Comparison of ENCODE assay signal across 10 cellular contexts in genomic region chr1:203672354-203672753, GRCh38. TPM values are rescaled to one million over a fixed set of nuclear protein-coding genes. Genes with fewer than 3 reads are reported as not detected.
DNase-seq lines count a peak whose midpoint lies in the region; ATAC-seq and TF ChIP-seq lines count a peak whose summit lies in the region.
"Had no signal": no experiment of that assay in that cellular context is flagged by ENCODE, and none has a peak within 500 bp of the region (broad histone marks: within the 10 kb centered on the region; RNA-seq: fewer than 3 reads in every experiment).

No MANE protein-coding gene starts in this region.

- ATAC-seq in GM18511 (IDR thresholded peaks at IDR 0.05; ENCODE audit: unreplicated experiment) = no peak
- ATAC-seq: HCT116 had no signal

- H3K9ac ChIP-seq in mucosa of stomach (ENCODE audit: low read length) = peak overlapping the region; percentile 25

- peak overlapping the region in 57 of 59 donors; percentile 18 to 93 (median 82) for H3K27ac ChIP-seq in dorsolateral prefrontal cortex
- H3K27ac ChIP-seq in urinary bladder (ENCODE audit: low read depth) = peak overlapping the region; percentile 26

- WGBS in urinary bladder = 18% methylated on average over 11 of the region's 11 CpGs

- peak; percentile 42 for DNase-seq in activated gamma-delta T cell (lab: John Stamatoyannopoulos, UW)
- DNase-seq in activated gamma-delta T cell treated with Interleukin-2 at 50 U/mL for 16 hours = no peak
- DNase-seq in dorsolateral prefrontal cortex = peak; percentile 35 to 78 (median 56)
- DNase-seq in HuH-7 (ENCODE audit: low spot score) = no peak
- no peak for DNase-seq in islet precursor cell
- DNase-seq: NCI-H2171 had no signal

- H3K36me3 ChIP-seq in mucosa of stomach (ENCODE audit: control insufficient read depth, insufficient read depth, low read length) (no peaks in the 10 kb centered on the region), urinary bladder (ENCODE audit: insufficient read depth) (no peaks in the 10 kb centered on the region)

- H3K4me1 ChIP-seq in mucosa of stomach (ENCODE audit: control insufficient read depth, insufficient read depth, low read length) = peaks cover 69% of the 10 kb centered on the region
- H3K4me1 ChIP-seq in urinary bladder (ENCODE audit: insufficient read depth) = peaks cover 2% of the 10 kb centered on the region

- H3K4me3 ChIP-seq in dorsolateral prefrontal cortex = peak overlapping the region in 6 of 59 donors; percentile 1 to 10 (median 4)
- no peak overlapping the region for H3K4me3 ChIP-seq in mucosa of stomach (ENCODE audit: low read length)
- H3K4me3 ChIP-seq in urinary bladder (ENCODE audit: low read depth, low read length) = no peak overlapping the region

- H3K9me3 ChIP-seq in mucosa of stomach (ENCODE audit: control insufficient read depth, low read length) = no peaks in the 10 kb centered on the region

- TF ChIP-seq CTCF in dorsolateral prefrontal cortex (IDR thresholded peaks at IDR 0.05 in 54 of 56, conservative IDR thresholded peaks at IDR 0.05 in 2 of 56; ENCODE audit: low read depth in 1 of 56, partially characterized antibody in 56 of 56) = no peak

- H3K27me3 ChIP-seq in dorsolateral prefrontal cortex = no peaks in the 10 kb centered on the region
- no peaks in the 10 kb centered on the region for H3K27me3 ChIP-seq in mucosa of stomach (ENCODE audit: control insufficient read depth, insufficient read depth, low read length)

- intact Hi-C loops in dorsolateral prefrontal cortex (cut with DNase I) = no loop called here

RNA-seq across cellular contexts. Expression of gene ATP2B4, which starts 45.7 kb away (rescaled TPM):
- total RNA-seq in dorsolateral prefrontal cortex (100 to 1,000 TPM in 118 of 120 experiments, 10 to 100 TPM in 2; 87.0 to 184 (median 142) TPM), urinary bladder (143 TPM)
- 168 TPM for polyA plus RNA-seq in urinary bladder

Comparison
In these comparisons a context has a peak if more than half of its experiments do, and no peak if none do; other contexts are left out.
1. DNase-seq: peak in activated gamma-delta T cell (single experiment) and dorsolateral prefrontal cortex (10 of 10); none in activated gamma-delta T cell treated with Interleukin-2 at 50 U/mL for 16 hours (single experiment), HuH-7 (single experiment) and islet precursor cell (single experiment).